In the genomic region with DNA sequence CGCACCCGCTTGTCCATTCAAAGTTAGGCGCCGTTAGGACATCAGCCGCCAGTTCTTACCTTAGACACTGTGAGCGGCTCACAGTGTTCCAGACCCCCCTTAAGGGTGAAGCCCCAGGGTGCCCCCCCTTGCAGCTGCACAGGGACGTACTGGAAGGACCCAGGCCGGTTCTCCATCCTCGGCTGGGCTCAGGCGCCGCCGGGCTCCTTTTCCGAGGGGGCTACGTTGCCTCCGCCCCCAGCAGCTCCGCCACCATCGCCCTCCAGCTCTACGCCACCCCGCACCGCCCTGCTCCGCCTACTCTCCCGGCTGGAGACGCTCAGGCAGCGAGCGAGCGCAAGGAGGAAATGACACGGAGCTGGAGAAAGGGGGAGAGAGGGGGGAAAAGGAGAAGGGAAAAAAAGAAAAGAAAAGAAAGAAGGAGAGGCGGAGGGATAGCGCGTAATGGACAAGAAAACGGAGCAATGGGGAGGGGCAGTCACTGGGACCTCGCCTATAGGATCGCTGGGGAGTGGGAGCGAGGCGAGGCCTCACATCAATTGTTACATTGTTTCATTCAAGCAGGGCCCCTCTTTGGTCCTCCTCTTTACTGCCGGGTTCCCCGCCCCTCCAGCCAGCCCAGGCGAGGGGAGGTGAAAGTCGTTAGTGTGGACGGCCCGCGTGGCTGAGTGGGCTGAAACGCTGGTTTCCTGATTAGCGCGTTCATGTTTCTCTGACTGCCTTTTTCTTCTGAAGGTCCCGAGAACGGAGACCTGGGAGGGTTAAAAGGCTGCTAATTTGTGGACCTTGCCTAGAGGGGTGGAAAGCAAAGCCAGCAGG, we compare ENCODE assay signal across 8 cellular contexts. TPM values are rescaled to one million over a fixed set of nuclear protein-coding genes. Genes with fewer than 3 reads are reported as not detected.
DNase-seq lines count a peak whose midpoint lies in the region; ATAC-seq and TF ChIP-seq lines count a peak whose summit lies in the region.

A gene with protein sequence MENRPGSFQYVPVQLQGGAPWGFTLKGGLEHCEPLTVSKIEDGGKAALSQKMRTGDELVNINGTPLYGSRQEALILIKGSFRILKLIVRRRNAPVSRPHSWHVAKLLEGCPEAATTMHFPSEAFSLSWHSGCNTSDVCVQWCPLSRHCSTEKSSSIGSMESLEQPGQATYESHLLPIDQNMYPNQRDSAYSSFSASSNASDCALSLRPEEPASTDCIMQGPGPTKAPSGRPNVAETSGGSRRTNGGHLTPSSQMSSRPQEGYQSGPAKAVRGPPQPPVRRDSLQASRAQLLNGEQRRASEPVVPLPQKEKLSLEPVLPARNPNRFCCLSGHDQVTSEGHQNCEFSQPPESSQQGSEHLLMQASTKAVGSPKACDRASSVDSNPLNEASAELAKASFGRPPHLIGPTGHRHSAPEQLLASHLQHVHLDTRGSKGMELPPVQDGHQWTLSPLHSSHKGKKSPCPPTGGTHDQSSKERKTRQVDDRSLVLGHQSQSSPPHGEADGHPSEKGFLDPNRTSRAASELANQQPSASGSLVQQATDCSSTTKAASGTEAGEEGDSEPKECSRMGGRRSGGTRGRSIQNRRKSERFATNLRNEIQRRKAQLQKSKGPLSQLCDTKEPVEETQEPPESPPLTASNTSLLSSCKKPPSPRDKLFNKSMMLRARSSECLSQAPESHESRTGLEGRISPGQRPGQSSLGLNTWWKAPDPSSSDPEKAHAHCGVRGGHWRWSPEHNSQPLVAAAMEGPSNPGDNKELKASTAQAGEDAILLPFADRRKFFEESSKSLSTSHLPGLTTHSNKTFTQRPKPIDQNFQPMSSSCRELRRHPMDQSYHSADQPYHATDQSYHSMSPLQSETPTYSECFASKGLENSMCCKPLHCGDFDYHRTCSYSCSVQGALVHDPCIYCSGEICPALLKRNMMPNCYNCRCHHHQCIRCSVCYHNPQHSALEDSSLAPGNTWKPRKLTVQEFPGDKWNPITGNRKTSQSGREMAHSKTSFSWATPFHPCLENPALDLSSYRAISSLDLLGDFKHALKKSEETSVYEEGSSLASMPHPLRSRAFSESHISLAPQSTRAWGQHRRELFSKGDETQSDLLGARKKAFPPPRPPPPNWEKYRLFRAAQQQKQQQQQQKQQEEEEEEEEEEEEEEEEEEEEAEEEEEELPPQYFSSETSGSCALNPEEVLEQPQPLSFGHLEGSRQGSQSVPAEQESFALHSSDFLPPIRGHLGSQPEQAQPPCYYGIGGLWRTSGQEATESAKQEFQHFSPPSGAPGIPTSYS (N-terminal part only) (minus strand): TSS at position 352 of the 819 bp plus-strand sequence. CDS start 176 bp downstream, at position 176.

- DNase-seq in EH (ENCODE audit: low read depth) (peak; percentile 66), left cardiac atrium (peak; percentile 68), omental fat pad (ENCODE audit: low spot score) (no peak), T-helper 2 cell (no peak), NCI-H510A treated with DMSO at 0.1 percent for 48 hours (lab: John Stamatoyannopoulos, UW) (no peak), NCI-H187 (lab: John Stamatoyannopoulos, UW) (no peak)
- DNase-seq in effector CD4-positive, alpha-beta T cell = no peak

- intact Hi-C loops in left cardiac atrium (cut with DNase I) = no loop called here

- no peaks in the 10 kb centered on the region for H3K9me3 Mint-ChIP-seq in activated naive CD8-positive, alpha-beta T cell (ENCODE audit: low read depth)

- peaks cover 20% of the 10 kb centered on the region for H3K27me3 Mint-ChIP-seq in activated naive CD8-positive, alpha-beta T cell

- H3K4me3 Mint-ChIP-seq in activated naive CD8-positive, alpha-beta T cell = peak within 1 kb of the TSS; percentile 51

- ATAC-seq in left cardiac atrium (peak; percentile 90 to 96), omental fat pad (ENCODE audit: low FRiP score) (peak; percentile 33)

- no peak within 1 kb of the TSS for H3K27ac Mint-ChIP-seq in activated naive CD8-positive, alpha-beta T cell

- peaks cover 4% of the 10 kb centered on the region for H3K4me1 Mint-ChIP-seq in activated naive CD8-positive, alpha-beta T cell (ENCODE audit: low read depth)

- H3K36me3 Mint-ChIP-seq in activated naive CD8-positive, alpha-beta T cell = no peaks in the 10 kb centered on the region

- TF ChIP-seq CTCF in omental fat pad (IDR thresholded peaks at IDR 0.05) = no peak

RNA-seq across cellular contexts. Expression of the gene that starts here (rescaled TPM):
- total RNA-seq in left cardiac atrium (10 to 100 TPM in 1 of 2 donors, 1 to 10 TPM in 1; 8.3 to 19.0 TPM), omental fat pad (10 to 100 TPM in 3 of 4 donors, 1 to 10 TPM in 1; 6.3 to 54.7 (median 35.4) TPM)

Comparison
In these comparisons a context has a peak if more than half of its experiments do, and no peak if none do; other contexts are left out.
1. DNase-seq: peak in EH (single experiment) and left cardiac atrium (single experiment); none in omental fat pad (single experiment), T-helper 2 cell (0 of 5), NCI-H510A treated with DMSO at 0.1 percent for 48 hours (single experiment), NCI-H187 (0 of 2) and effector CD4-positive, alpha-beta T cell (single experiment).